In the genomic region with DNA sequence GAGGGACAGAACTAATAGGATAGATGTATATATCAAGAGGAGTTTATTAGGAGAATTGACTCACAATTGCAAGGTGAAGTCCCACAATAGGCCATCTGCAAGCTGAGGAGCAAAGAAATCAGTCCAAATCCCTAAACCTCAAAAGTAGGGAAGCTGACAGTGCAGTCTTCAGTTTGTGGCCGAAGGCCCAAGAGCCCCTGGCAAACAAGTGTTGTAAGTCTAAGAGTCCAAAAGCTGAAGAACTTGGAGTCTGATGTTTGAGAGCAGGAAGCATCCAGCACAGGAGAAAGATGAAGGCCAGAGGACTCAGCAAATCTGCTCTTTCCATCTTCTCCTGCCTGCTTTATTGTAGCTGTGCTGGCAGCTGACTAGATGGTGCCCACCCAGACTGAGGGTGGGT, we compare ENCODE assay signal across 21 cellular contexts.
"Had no signal": no experiment of that assay in that cellular context is flagged by ENCODE, and none has a peak within 500 bp of the region (broad histone marks: within the 10 kb centered on the region; RNA-seq: fewer than 3 reads in every experiment).

No MANE protein-coding gene starts in this region.

- DNase-seq: Kasumi-1, MM.1S, NCI-H1092 treated with DMSO at 0.1 percent for 48 hours, NCI-H1436, NCI-H187, NCI-H2029, NCI-H2081 treated with DMSO at 0.1 percent for 48 hours, NCI-H2171, NCI-H226, NCI-H446, NCI-H510A, NCI-H524 treated with DMSO at 0.1 percent for 48 hours, NCI-H69, NCI-H774, RPMI8226, SHP77 treated with DMSO at 0.1 percent for 48 hours, SJCRH30 had no signal

- ATAC-seq: K562 had no signal

- H3K4me3 ChIP-seq: K562, SJCRH30 had no signal

- H3K36me3 Mint-ChIP-seq: IgD-negative memory B cell had no signal

- H3K4me1 ChIP-seq: SJCRH30 had no signal

- H3K36me3 ChIP-seq: SJCRH30 had no signal

- H3K27ac ChIP-seq: HL-60, KMS-11, SJCRH30 had no signal

- H3K27ac Mint-ChIP-seq: IgD-negative memory B cell had no signal

- H3K9me3 ChIP-seq: SJCRH30 had no signal
